ENCODE assay signal across 8 cellular contexts in genomic region chr17:8138672-8139371, GRCh38. TPM values are rescaled to one million over a fixed set of nuclear protein-coding genes. Genes with fewer than 3 reads are reported as not detected.
A peak's percentile ranks its signal among the peaks of the same experiment; 100 is the strongest.
DNase-seq lines count a peak whose midpoint lies in the region; ATAC-seq, FAIRE-seq and TF ChIP-seq lines count a peak whose summit lies in the region.

No MANE protein-coding gene starts in this region.

- H2BK20ac ChIP-seq in H9 (ENCODE audit: low read depth, low read length, poor library complexity, severe bottlenecking), result no peak overlapping the region

- no peak overlapping the region for H3K4ac ChIP-seq in H9 (ENCODE audit: low read depth, low read length)

- no peak overlapping the region for H3K4me3 Mint-ChIP-seq in H9

- H3K23me2 ChIP-seq in H9 (ENCODE audit: insufficient read length, low read depth, low read length, poor library complexity, severe bottlenecking), result peaks cover 8% of the 10 kb centered on the region

- no peak overlapping the region for H2BK15ac ChIP-seq in H9 (ENCODE audit: low read depth, low read length)

- H3K4me2 ChIP-seq in H9 (ENCODE audit: insufficient read depth, insufficient read length, low read length), result peak overlapping the region; percentile 60

- peak overlapping the region; percentile 2 for H3K56ac ChIP-seq in H9 (ENCODE audit: insufficient read length, low read depth, low read length)

- H3K27me3 ChIP-seq in H9 (ENCODE audit: insufficient read depth, low read length) (no peaks in the 10 kb centered on the region), MG63 (no peaks in the 10 kb centered on the region), foreskin keratinocyte (no peaks in the 10 kb centered on the region), neuron (ENCODE audit: insufficient read depth, low read length) (no peaks in the 10 kb centered on the region), subcutaneous abdominal adipose tissue (ENCODE audit: control insufficient read depth in 5 of 5, insufficient read depth in 4 of 5, low read length in 5 of 5) (no peaks in the 10 kb centered on the region)

- no peak overlapping the region for H2BK12ac ChIP-seq in H9 (ENCODE audit: insufficient read length, low read depth, low read length)

- H3K4me3 ChIP-seq in MG63 (peak overlapping the region; percentile 54), neuron (ENCODE audit: low read length) (peak overlapping the region; percentile 64), subcutaneous abdominal adipose tissue (ENCODE audit: low read depth in 1 of 5, low read length in 5 of 5) (peak overlapping the region; percentile 28 to 52 (median 36))

- peak overlapping the region; percentile 43 for H3K9ac ChIP-seq in H9 (ENCODE audit: extremely low read depth, insufficient read length, low read length)
- peak overlapping the region in 1 of 5 donors; percentile 40 for H3K9ac ChIP-seq in subcutaneous abdominal adipose tissue (ENCODE audit: low read length in 5 of 5)

- no peaks in the 10 kb centered on the region for H3K4me1 ChIP-seq in H9 (ENCODE audit: insufficient read depth, low read length)
- no peaks in the 10 kb centered on the region for H3K4me1 ChIP-seq in foreskin keratinocyte
- peaks cover 5% of the 10 kb centered on the region for H3K4me1 ChIP-seq in neuron (ENCODE audit: insufficient read depth, low read length)
- H3K4me1 ChIP-seq in subcutaneous abdominal adipose tissue (ENCODE audit: control insufficient read depth in 5 of 5, insufficient read depth in 5 of 5, low read length in 5 of 5), result peaks cover 6 to 27% (median 24%) of the 10 kb centered on the region in 5 donors

- H3K79me1 ChIP-seq in H9 (ENCODE audit: insufficient read depth, low read depth, low read length, poor library complexity, severe bottlenecking), result no peaks in the 10 kb centered on the region

- H4K8ac ChIP-seq in H9 (replicated peaks; ENCODE audit: insufficient read length, low read depth, low read length), result no peak overlapping the region

- H3K27me3 Mint-ChIP-seq in H9 (ENCODE audit: low read depth), result peaks cover 6% of the 10 kb centered on the region

- peaks cover 3 to 10% of the 10 kb centered on the region in 2 experiments for H3K4me1 Mint-ChIP-seq in H9

- H2BK5ac ChIP-seq in H9 (ENCODE audit: insufficient read length, low read length), result no peak overlapping the region

- H3T11ph ChIP-seq in H9 (ENCODE audit: low read length), result no peak overlapping the region

- H3K27ac ChIP-seq in H9 (ENCODE audit: insufficient read length, low read depth, low read length), result peak overlapping the region; percentile 37
- H3K27ac ChIP-seq in foreskin keratinocyte, result peak overlapping the region; percentile 40
- H3K27ac ChIP-seq in subcutaneous abdominal adipose tissue (ENCODE audit: low read depth, low read length), result peak overlapping the region; percentile 80

- no peaks in the 10 kb centered on the region for H4K20me1 ChIP-seq in H9 (ENCODE audit: control insufficient read depth, insufficient read depth, insufficient read length)

- H3K9me3 ChIP-seq in H9 (ENCODE audit: control insufficient read depth, low read depth, low read length), result no peaks in the 10 kb centered on the region
- H3K9me3 ChIP-seq in MG63, result no peaks in the 10 kb centered on the region
- H3K9me3 ChIP-seq in neuron (ENCODE audit: low read length), result no peaks in the 10 kb centered on the region
- no peaks in the 10 kb centered on the region for H3K9me3 ChIP-seq in subcutaneous abdominal adipose tissue (ENCODE audit: control insufficient read depth in 5 of 5, low read length in 5 of 5)

- H4K91ac ChIP-seq in H9 (ENCODE audit: insufficient read length, low read depth, low read length), result no peak overlapping the region

- peaks cover 8 to 36% (median 25%) of the 10 kb centered on the region in 3 experiments; a peak in 6 of 7 replicates for H3K36me3 Mint-ChIP-seq in H9 (ENCODE audit: insufficient read depth in 1 of 3, low read depth in 3 of 3)

- ATAC-seq in foreskin keratinocyte, result peak; percentile 87

- FAIRE-seq in G401.6 (lab: Jason Lieb, UNC), result peak; percentile 98

- H3K27ac Mint-ChIP-seq in H9, result no peak overlapping the region

- DNase-seq in H9 (peak; percentile 98), MG63 (peak; percentile 94), SHP77 (lab: John Stamatoyannopoulos, UW) (peak; percentile 99), activated gamma-delta T cell treated with Interleukin-2 at 50 U/mL for 16 hours (peak; percentile 92), foreskin keratinocyte (peak; percentile 90 to 97)

- H3K23ac ChIP-seq in H9 (ENCODE audit: insufficient read length, low read depth, low read length), result no peak overlapping the region

- H3K14ac ChIP-seq in H9 (ENCODE audit: insufficient read depth, low read length), result no peak overlapping the region

- no peak overlapping the region for H2AK5ac ChIP-seq in H9 (ENCODE audit: insufficient read length, low read length)

- H3K9me3 Mint-ChIP-seq in H9, result no peaks in the 10 kb centered on the region

- H3K36me3 ChIP-seq in MG63 (no peaks in the 10 kb centered on the region), neuron (ENCODE audit: insufficient read depth, low read length) (peaks cover 19% of the 10 kb centered on the region), subcutaneous abdominal adipose tissue (ENCODE audit: control insufficient read depth in 5 of 5, insufficient read depth in 5 of 5, low read length in 5 of 5) (peaks cover 3 to 47% (median 44%) of the 10 kb centered on the region in 5 donors)

- no peak overlapping the region for H3K18ac ChIP-seq in H9 (ENCODE audit: insufficient read length, low read depth, low read length)

- no CpG with 5 or more reads among the region's 46 CpGs for WGBS in H9 (ENCODE audit: extremely low coverage, insufficient read length, low lambda C conversion rate)

- H2BK120ac ChIP-seq in H9 (ENCODE audit: low read depth, low read length, poor library complexity, severe bottlenecking), result no peak overlapping the region

- no peak overlapping the region for H2AFZ ChIP-seq in H9 (ENCODE audit: low read length)
- H2AFZ ChIP-seq in neuron (ENCODE audit: low read depth, low read length), result no peak overlapping the region

- H4K5ac ChIP-seq in H9 (ENCODE audit: insufficient read length, low read depth, low read length), result no peak overlapping the region

- TF ChIP-seq CTCF in H9 (conservative IDR thresholded peaks at IDR 0.05) (peak; percentile 96), foreskin keratinocyte (conservative IDR thresholded peaks at IDR 0.05) (peak; percentile 99)

- H3K79me2 ChIP-seq in H9 (ENCODE audit: insufficient read depth, low read length), result no peaks in the 10 kb centered on the region

RNA-seq across cellular contexts. Expression of gene PER1, which starts 13.4 kb away (rescaled TPM):
- total RNA-seq in H9 (2021) (36.5 and 37.2 TPM in 2 replicates), foreskin keratinocyte (25.8 and 28.2 TPM in 2 replicates)
- total RNA-seq in MG63 (2014; rRNA removed; shearing (Covaris generic); ENCODE audit: low replicate concordance), result 1.3 and 7.9 TPM in 2 replicates
- 15.2 and 19.9 TPM in 2 replicates for polyA plus RNA-seq in foreskin keratinocyte

RNA-seq across cellular contexts. Expression of gene HES7, which starts 14.9 kb away (rescaled TPM):
- total RNA-seq in H9 (2021), result 0.26 and 0.33 TPM in 2 replicates
- not detected in 2 replicates for total RNA-seq in MG63 (2014; rRNA removed; shearing (Covaris generic); ENCODE audit: low replicate concordance)
- total RNA-seq in foreskin keratinocyte, result 1.0 and 1.1 TPM in 2 replicates
- polyA plus RNA-seq in foreskin keratinocyte, result 2.6 and 2.8 TPM in 2 replicates

RNA-seq across cellular contexts. Expression of gene ALOXE3, which starts 20.5 kb away (rescaled TPM):
- 0.13 and 0.42 TPM in 2 replicates for total RNA-seq in H9 (2021)
- not detected in 2 replicates for total RNA-seq in MG63 (2014; rRNA removed; shearing (Covaris generic); ENCODE audit: low replicate concordance)
- 2.4 and 4.7 TPM in 2 replicates for total RNA-seq in foreskin keratinocyte
- 4.0 and 8.4 TPM in 2 replicates for polyA plus RNA-seq in foreskin keratinocyte

RNA-seq across cellular contexts. Expression of gene VAMP2, which starts 23.9 kb away (rescaled TPM):
- total RNA-seq in H9 (2021) (22.8 and 22.9 TPM in 2 replicates), foreskin keratinocyte (5.5 and 6.9 TPM in 2 replicates)
- 0.59 and 3.2 TPM in 2 replicates for total RNA-seq in MG63 (2014; rRNA removed; shearing (Covaris generic); ENCODE audit: low replicate concordance)
- polyA plus RNA-seq in foreskin keratinocyte, result 15.2 and 17.7 TPM in 2 replicates

RNA-seq across cellular contexts. Expression of gene TMEM107, which starts 37.4 kb away (rescaled TPM):
- total RNA-seq in H9 (2021) (12.7 and 14.3 TPM in 2 replicates), foreskin keratinocyte (23.0 and 24.9 TPM in 2 replicates)
- total RNA-seq in MG63 (2014; rRNA removed; shearing (Covaris generic); ENCODE audit: low replicate concordance), result 17.6 and 25.6 TPM in 2 replicates
- 24.1 and 25.4 TPM in 2 replicates for polyA plus RNA-seq in foreskin keratinocyte

Comparison
In these comparisons a context has a peak if more than half of its experiments do, and no peak if none do; other contexts are left out.
1. Peak in every context shown above with its lines: DNase-seq, ATAC-seq, H3K4me3 ChIP-seq and H3K27ac ChIP-seq.